In genomic region chr10:50554995-50555568, GRCh38 we compare ENCODE assay signal across 1 cellular context.
TF ChIP-seq lines count a peak whose summit lies in the region.

No MANE protein-coding gene starts in this region.

TF ChIP-seq in GM12878, 131 proteins besides CTCF, POLR2A, EP300 and RAD21 (continued from another document):
- TF ChIP-seq NR2C2 (IDR thresholded peaks at IDR 0.05; ENCODE audit: borderline replicate concordance, control insufficient read depth, insufficient read length, low read depth), result no peak
- TF ChIP-seq, protein P1, sequence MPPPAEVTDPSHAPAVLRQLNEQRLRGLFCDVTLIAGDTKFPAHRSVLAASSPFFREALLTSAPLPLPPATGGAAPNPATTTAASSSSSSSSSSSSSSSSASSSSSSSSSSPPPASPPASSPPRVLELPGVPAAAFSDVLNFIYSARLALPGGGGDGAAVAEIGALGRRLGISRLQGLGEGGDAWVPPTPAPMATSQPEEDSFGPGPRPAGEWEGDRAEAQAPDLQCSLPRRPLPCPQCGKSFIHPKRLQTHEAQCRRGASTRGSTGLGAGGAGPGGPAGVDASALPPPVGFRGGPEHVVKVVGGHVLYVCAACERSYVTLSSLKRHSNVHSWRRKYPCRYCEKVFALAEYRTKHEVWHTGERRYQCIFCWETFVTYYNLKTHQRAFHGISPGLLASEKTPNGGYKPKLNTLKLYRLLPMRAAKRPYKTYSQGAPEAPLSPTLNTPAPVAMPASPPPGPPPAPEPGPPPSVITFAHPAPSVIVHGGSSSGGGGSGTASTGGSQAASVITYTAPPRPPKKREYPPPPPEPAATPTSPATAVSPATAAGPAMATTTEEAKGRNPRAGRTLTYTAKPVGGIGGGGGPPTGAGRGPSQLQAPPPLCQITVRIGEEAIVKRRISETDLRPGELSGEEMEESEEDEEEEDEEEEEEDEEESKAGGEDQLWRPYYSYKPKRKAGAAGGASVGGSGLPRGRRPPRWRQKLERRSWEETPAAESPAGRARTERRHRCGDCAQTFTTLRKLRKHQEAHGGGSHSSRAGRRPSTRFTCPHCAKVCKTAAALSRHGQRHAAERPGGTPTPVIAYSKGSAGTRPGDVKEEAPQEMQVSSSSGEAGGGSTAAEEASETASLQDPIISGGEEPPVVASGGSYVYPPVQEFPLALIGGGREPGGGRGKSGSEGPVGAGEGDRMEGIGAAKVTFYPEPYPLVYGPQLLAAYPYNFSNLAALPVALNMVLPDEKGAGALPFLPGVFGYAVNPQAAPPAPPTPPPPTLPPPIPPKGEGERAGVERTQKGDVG (CRISPR knock-in tag; IDR thresholded peaks at IDR 0.05), result no peak
